In genomic region chr19:16824658-16825311, GRCh38 we compare ENCODE assay signal across 8 cellular contexts. TPM values are rescaled to one million over a fixed set of nuclear protein-coding genes. Genes with fewer than 3 reads are reported as not detected.
DNase-seq lines count a peak whose midpoint lies in the region; ATAC-seq and TF ChIP-seq lines count a peak whose summit lies in the region.

No MANE protein-coding gene starts in this region.

- H3F3A ChIP-seq in PC-3 (ENCODE audit: low read length, unreplicated experiment) = no peaks in the 10 kb centered on the region

- no peaks in the 10 kb centered on the region for H3K9me3 Mint-ChIP-seq in neural crest cell

- CTCF ChIA-PET in PC-3 (lab: Charles Lee) = no interaction called here

- peak overlapping the region; percentile 32 to 78 (median 63) for H3K4me2 ChIP-seq in BLaER1 treated with 17β-estradiol and CSF1 and Interleukin-3, amounts not matched to agents 10 nM and 100 nM
- peak overlapping the region; percentile 66 for H3K4me2 ChIP-seq in PC-3 (ENCODE audit: low read length)

- no TSS peak for BruUV-seq in PC-3 (replicated peaks; lab: Mats Ljungman, UMichigan)

- no peaks in the 10 kb centered on the region for H3K36me3 ChIP-seq in BLaER1 treated with 17β-estradiol and CSF1 and Interleukin-3, amounts not matched to agents 10 nM and 100 nM
- H3K36me3 ChIP-seq in PC-3 (ENCODE audit: low read depth, low read length) = no peaks in the 10 kb centered on the region
- H3K36me3 ChIP-seq in duodenal mucosa (ENCODE audit: control insufficient read depth in 1 of 2, insufficient read depth in 2 of 2, low read length in 2 of 2) = no peaks in the 10 kb centered on the region

- peaks cover 34% of the 10 kb centered on the region for H3K27me3 Mint-ChIP-seq in neural crest cell (ENCODE audit: low read depth)

- H3K27ac Mint-ChIP-seq in neural crest cell (ENCODE audit: unreplicated experiment) = no peak overlapping the region

- intact Hi-C loops in PC-3 (cut with micrococcal nuclease) = no loop called here

- H2AFZ ChIP-seq in PC-3 (ENCODE audit: low read length) = peak overlapping the region; percentile 67; the same call in 1 of the 2 replicates

- ATAC-seq in PC-3 (no peak), HG02852 (IDR thresholded peaks at IDR 0.05; ENCODE audit: unreplicated experiment) (no peak), GM18505 (IDR thresholded peaks at IDR 0.05; ENCODE audit: unreplicated experiment) (no peak)

- no peaks in the 10 kb centered on the region for H3K9me2 ChIP-seq in PC-3 (replicated peaks; ENCODE audit: low read length)

- H3K4me3 ChIP-seq in BLaER1 treated with 17β-estradiol and CSF1 and Interleukin-3, amounts not matched to agents 10 nM and 100 nM = no peak overlapping the region; a peak in 3 of 20 replicates
- H3K4me3 ChIP-seq in PC-3 (ENCODE audit: low read length) = peak overlapping the region; percentile 30; the same call in 1 of the 2 replicates
- peak overlapping the region; percentile 40 to 52 for H3K4me3 ChIP-seq in duodenal mucosa (ENCODE audit: low read depth in 1 of 2, low read length in 2 of 2)

- no peaks in the 10 kb centered on the region for H3K27me3 ChIP-seq in BLaER1 treated with 17β-estradiol and CSF1 and Interleukin-3, amounts not matched to agents 10 nM and 100 nM
- H3K27me3 ChIP-seq in PC-3 (ENCODE audit: low read length) (no peaks in the 10 kb centered on the region), duodenal mucosa (ENCODE audit: control insufficient read depth in 1 of 2, insufficient read depth in 2 of 2, low read length in 2 of 2) (no peaks in the 10 kb centered on the region)

- DNase-seq in PC-3 (peak; percentile 19), neural crest cell (ENCODE audit: low read depth, low spot score) (no peak), DMS53 treated with DMSO at 0.1 percent for 48 hours (lab: John Stamatoyannopoulos, UW; ENCODE audit: unreplicated experiment) (no peak), NCI-H1417 (lab: John Stamatoyannopoulos, UW) (no peak)

- H3K79me2 ChIP-seq in PC-3 (ENCODE audit: low read length) = peaks cover 4% of the 10 kb centered on the region

- H3K9ac ChIP-seq in BLaER1 treated with 17β-estradiol and CSF1 and Interleukin-3, amounts not matched to agents 10 nM and 100 nM = peak overlapping the region in 4 of 11 experiments; percentile 5 to 42 (median 22); a peak in 2 of 22 replicates
- H3K9ac ChIP-seq in PC-3 (ENCODE audit: low read length) (no peak overlapping the region), duodenal mucosa (ENCODE audit: low read depth in 1 of 2, low read length in 2 of 2) (peak overlapping the region in 1 of 2 donors; percentile 30)

- H3K4me1 Mint-ChIP-seq in neural crest cell = peaks cover 24% of the 10 kb centered on the region

- H3K9me3 ChIP-seq in BLaER1 treated with 17β-estradiol and CSF1 and Interleukin-3, amounts not matched to agents 10 nM and 100 nM (replicated peaks in 1 of 11) = peaks cover 0 to 5% (median 0%) of the 10 kb centered on the region in 11 experiments; a peak in 2 of 22 replicates
- H3K9me3 ChIP-seq in PC-3 (ENCODE audit: low read length) (no peaks in the 10 kb centered on the region), duodenal mucosa (ENCODE audit: control insufficient read depth in 1 of 2, low read length in 2 of 2) (no peaks in the 10 kb centered on the region)

- TF ChIP-seq POLR2A in GM18505 (IDR thresholded peaks at IDR 0.05; ENCODE audit: borderline replicate concordance, extremely low read depth, insufficient read depth, insufficient read length) = no peak

- POLR2A ChIA-PET in PC-3 (lab: Charles Lee; ENCODE audit: unreplicated experiment) = no interaction called here

- no peak for TF ChIP-seq CTCF in PC-3 (conservative IDR thresholded peaks at IDR 0.05; ENCODE audit: low read depth, low read length)
- TF ChIP-seq CTCF in neural crest cell (conservative IDR thresholded peaks at IDR 0.05) = no peak

- H4K20me1 ChIP-seq in BLaER1 treated with 17β-estradiol and CSF1 and Interleukin-3, amounts not matched to agents 10 nM and 100 nM = peaks cover 0 to 2% (median 0%) of the 10 kb centered on the region in 11 experiments; a peak in 2 of 22 replicates
- H4K20me1 ChIP-seq in PC-3 (ENCODE audit: low read length) = no peaks in the 10 kb centered on the region

- H3K4me3 Mint-ChIP-seq in neural crest cell = peak overlapping the region; percentile 44

- H3K4me1 ChIP-seq in BLaER1 treated with 17β-estradiol and CSF1 and Interleukin-3, amounts not matched to agents 10 nM and 100 nM = peaks cover 15 to 24% (median 19%) of the 10 kb centered on the region in 10 experiments
- H3K4me1 ChIP-seq in PC-3 (ENCODE audit: insufficient read depth, low read length) (peaks cover 35% of the 10 kb centered on the region), duodenal mucosa (ENCODE audit: control insufficient read depth in 1 of 2, insufficient read depth in 2 of 2, low read length in 2 of 2) (peaks cover under 1 to 8% of the 10 kb centered on the region in 2 donors)

- H3K36me3 Mint-ChIP-seq in neural crest cell (ENCODE audit: low read depth) = no peaks in the 10 kb centered on the region

- no peak overlapping the region for H3K27ac ChIP-seq in BLaER1 treated with 17β-estradiol and CSF1 and Interleukin-3, amounts not matched to agents 10 nM and 100 nM
- H3K27ac ChIP-seq in PC-3 (ENCODE audit: low read length) (no peak overlapping the region), duodenal mucosa (ENCODE audit: low read depth, low read length) (no peak overlapping the region)

RNA-seq across cellular contexts. Expression of gene SIN3B, which starts 4.4 kb away (rescaled TPM):
- total RNA-seq in PC-3 (2014; rRNA removed) (46.4 and 84.1 TPM in 2 replicates), neural crest cell (59.9 and 64.4 TPM in 2 replicates)

Comparison
In these comparisons a context has a peak if more than half of its experiments do, and no peak if none do; other contexts are left out.
1. H3K4me3 ChIP-seq: peak in PC-3 (single experiment) and duodenal mucosa (2 of 2); none in BLaER1 treated with 17β-estradiol and CSF1 and Interleukin-3, amounts not matched to agents 10 nM and 100 nM (0 of 10).